17 cellular contexts compared by ENCODE assay signal in genomic region chrX:1164322-1165288, GRCh38. TPM values are rescaled to one million over a fixed set of nuclear protein-coding genes. Genes with fewer than 3 reads are reported as not detected.
A peak's percentile ranks its signal among the peaks of the same experiment; 100 is the strongest.
DNase-seq lines count a peak whose midpoint lies in the region; ATAC-seq and TF ChIP-seq lines count a peak whose summit lies in the region.
"Had no signal": no experiment of that assay in that cellular context is flagged by ENCODE, and none has a peak within 500 bp of the region (broad histone marks: within the 10 kb centered on the region; RNA-seq: fewer than 3 reads in every experiment).

No MANE protein-coding gene starts in this region.

- peak overlapping the region in 3 of 5 donors; percentile 21 to 33 (median 27) for H3K4me3 Mint-ChIP-seq in immature natural killer cell
- H3K4me3 Mint-ChIP-seq in MCF 10A (ENCODE audit: unreplicated experiment) = no peak overlapping the region

- H3K27ac ChIP-seq in smooth muscle cell (ENCODE audit: low read depth) = no peak overlapping the region
- H3K27ac ChIP-seq: tibial nerve, WERI-Rb-1 had no signal

- H3K27ac Mint-ChIP-seq in immature natural killer cell = peak overlapping the region in 2 of 6 donors; percentile 22 to 25
- no peak overlapping the region for H3K27ac Mint-ChIP-seq in MCF 10A (ENCODE audit: low read depth, unreplicated experiment)

- WGBS in smooth muscle cell (ENCODE audit: low lambda C conversion rate) = 74% methylated on average over 18 of the region's 18 CpGs

- TF ChIP-seq CTCF in MCF 10A (IDR thresholded peaks at IDR 0.05; ENCODE audit: unreplicated experiment) (no peak), smooth muscle cell (IDR thresholded peaks at IDR 0.05; ENCODE audit: borderline replicate concordance, insufficient read depth, poor library complexity, severe bottlenecking) (no peak)

- H3K36me3 ChIP-seq in smooth muscle cell (ENCODE audit: low read depth) = no peaks in the 10 kb centered on the region
- H3K36me3 ChIP-seq: tibial nerve, WERI-Rb-1 had no signal

- in situ Hi-C loops in SK-MEL-5 (cut with HindIII; ENCODE audit: low pct_unique_long_range_greater_than_20kb, low sequenced_read_pairs) = no loop called here

- intact Hi-C loops in MCF 10A (cut with micrococcal nuclease) = no loop called here

- H3K4me3 ChIP-seq in smooth muscle cell = no peak overlapping the region
- H3K4me3 ChIP-seq: tibial nerve had no signal

- ATAC-seq in GM21390 (IDR thresholded peaks at IDR 0.05; ENCODE audit: unreplicated experiment) (no peak), GM18868 (IDR thresholded peaks at IDR 0.05; ENCODE audit: unreplicated experiment) (no peak)
- ATAC-seq: right cardiac atrium had no signal

- H3K9me3 Mint-ChIP-seq in immature natural killer cell = no peaks in the 10 kb centered on the region
- H3K9me3 Mint-ChIP-seq in MCF 10A (ENCODE audit: unreplicated experiment) = peaks cover 44% of the 10 kb centered on the region

- no peak overlapping the region for H3K9ac ChIP-seq in smooth muscle cell (ENCODE audit: low read depth)

- H3F3A ChIP-seq in smooth muscle cell (ENCODE audit: low read depth) = no peaks in the 10 kb centered on the region

- H3K36me3 Mint-ChIP-seq in immature natural killer cell (no peaks in the 10 kb centered on the region), MCF 10A (ENCODE audit: insufficient read depth, unreplicated experiment) (peaks cover 13% of the 10 kb centered on the region)

- H3K27me3 Mint-ChIP-seq in immature natural killer cell (ENCODE audit: low read depth in 3 of 3) (peaks cover 13 to 36% (median 26%) of the 10 kb centered on the region in 3 donors), MCF 10A (ENCODE audit: insufficient read depth, unreplicated experiment) (no peaks in the 10 kb centered on the region)

- no peaks in the 10 kb centered on the region for H3K79me2 ChIP-seq in smooth muscle cell (ENCODE audit: low read depth)

- H3K4me1 Mint-ChIP-seq in immature natural killer cell = peaks cover 6 to 13% of the 10 kb centered on the region in 2 donors
- peaks cover 6% of the 10 kb centered on the region for H3K4me1 Mint-ChIP-seq in MCF 10A (ENCODE audit: insufficient read depth, unreplicated experiment)

- POLR2A ChIA-PET in MCF 10A (lab: Yijun Ruan, JAX) = no interaction called here

- no peaks in the 10 kb centered on the region for H3K4me1 ChIP-seq in smooth muscle cell (ENCODE audit: low read depth)

- H3K4me2 ChIP-seq in smooth muscle cell = no peak overlapping the region

- DNase-seq in AG08396 (ENCODE audit: low spot score) (peak; percentile 15), ELR (ENCODE audit: low read depth) (peak; percentile 21), SK-MEL-5 (ENCODE audit: low read depth, low spot score) (peak; percentile 58), immature natural killer cell (peak in 2 of 3 donors; percentile 20 to 29), MCF 10A (ENCODE audit: unreplicated experiment) (no peak), smooth muscle cell (lab: John Stamatoyannopoulos, UW; ENCODE audit: unreplicated experiment) (no peak)
- DNase-seq: activated gamma-delta T cell, GOT3, Kasumi-1, NCI-H2171, WERI-Rb-1 had no signal

- no peak overlapping the region for H2AFZ ChIP-seq in smooth muscle cell (ENCODE audit: low read depth)

- H4K20me1 ChIP-seq in smooth muscle cell (ENCODE audit: low read depth) = no peaks in the 10 kb centered on the region

- H3K27me3 ChIP-seq in smooth muscle cell (ENCODE audit: low read depth) = no peaks in the 10 kb centered on the region

- CTCF ChIA-PET in MCF 10A (lab: Yijun Ruan, JAX) = no interaction called here

- no peaks in the 10 kb centered on the region for H3K9me3 ChIP-seq in smooth muscle cell (replicated peaks; ENCODE audit: low read depth)
- H3K9me3 ChIP-seq: tibial nerve had no signal

- BruUV-seq in MCF 10A (replicated peaks; lab: Mats Ljungman, UMichigan) = no TSS peak

RNA-seq across cellular contexts. Expression of gene CRLF2, which starts 47.8 kb away (rescaled TPM):
- 1.0 and 1.1 TPM in 2 replicates for total RNA-seq in SK-MEL-5 (2014; rRNA removed; shearing (Covaris generic))
- 0.56 and 0.87 TPM in 2 replicates for polyA plus RNA-seq in SK-MEL-5 (2015; cell fraction: cytosol; rRNA removed)
- polyA plus RNA-seq in SK-MEL-5 (2015; cell fraction: nucleus; rRNA removed) = 0.23 TPM in 1 of 2 replicates, not detected in the other
- polyA plus RNA-seq in immature natural killer cell (not detected), smooth muscle cell (not detected in 2 replicates)
- total RNA-seq in MCF 10A (2022) (not detected in 2 replicates), smooth muscle cell (not detected in 2 replicates)
- total RNA-seq: glomerular endothelial cell, right cardiac atrium, RPMI7951 had no signal
- polyA plus RNA-seq: right cardiac atrium had no signal

Comparison
In these comparisons a context has a peak if more than half of its experiments do, and no peak if none do; other contexts are left out.
1. DNase-seq: peak in AG08396 (single experiment), ELR (single experiment), SK-MEL-5 (single experiment) and immature natural killer cell (2 of 3); none in MCF 10A (single experiment) and smooth muscle cell (single experiment).